ENCODE assay signal across 7 cellular contexts in the genomic region with DNA sequence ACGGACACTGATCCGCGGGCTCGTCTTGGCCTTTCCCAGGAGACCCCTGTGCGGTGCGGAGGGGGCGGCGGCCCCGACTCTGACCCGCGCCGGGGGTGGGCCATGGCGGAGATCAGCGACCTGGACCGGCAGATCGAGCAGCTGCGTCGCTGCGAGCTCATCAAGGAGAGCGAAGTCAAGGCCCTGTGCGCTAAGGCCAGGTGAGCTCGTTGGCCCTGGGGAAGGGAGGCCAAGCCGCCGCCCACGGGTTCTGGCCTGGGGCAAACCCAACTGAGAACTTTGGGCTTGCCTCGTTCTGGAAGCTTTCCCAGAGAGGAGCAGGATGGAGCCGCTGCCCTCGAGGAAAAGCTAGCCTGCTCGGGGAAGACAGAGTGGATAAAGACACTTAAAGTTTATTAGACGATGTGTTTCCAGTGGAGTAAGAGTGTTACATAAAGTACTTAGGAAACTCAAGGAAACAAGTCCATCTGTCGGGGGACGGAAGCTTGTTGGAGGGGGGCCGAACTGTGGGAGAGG. TPM values are rescaled to one million over a fixed set of nuclear protein-coding genes. Genes with fewer than 3 reads are reported as not detected.
DNase-seq lines count a peak whose midpoint lies in the region; ATAC-seq, FAIRE-seq and TF ChIP-seq lines count a peak whose summit lies in the region.
"Had no signal": no experiment of that assay in that cellular context is flagged by ENCODE, and none has a peak within 500 bp of the region (broad histone marks: within the 10 kb centered on the region; RNA-seq: fewer than 3 reads in every experiment).

No MANE protein-coding gene starts in this region.

- peaks cover 0 to 41% (median 18%) of the 10 kb centered on the region in 4 donors for H3K36me3 ChIP-seq in right lobe of liver

- H3K27me3 Mint-ChIP-seq in activated CD4-positive, alpha-beta T cell treated with anti-CD3 and anti-CD28 coated beads, Interleukin-2, amount 10 ng/mL, durations not matched to agents 24 days and 14 days = no peaks in the 10 kb centered on the region
- no peaks in the 10 kb centered on the region for H3K27me3 Mint-ChIP-seq in activated CD4-positive, alpha-beta memory T cell treated with anti-CD3 and anti-CD28 coated beads for 36 hours

- intact Hi-C loops in activated CD4-positive, alpha-beta T cell treated with anti-CD3 and anti-CD28 coated beads, Interleukin-2, amount 10 ng/mL, durations not matched to agents 24 days and 14 days (cut with micrococcal nuclease) = no loop called here
- intact Hi-C loops in activated CD4-positive, alpha-beta memory T cell treated with anti-CD3 and anti-CD28 coated beads for 36 hours (cut with micrococcal nuclease) = loop anchor here (2.0 to 5.0 kb wide), 2 partner anchors 14 to 46 kb away; a partner anchor contains a TSS
- intact Hi-C loops in right lobe of liver (cut with DNase I) = no loop called here

- TF ChIP-seq CTCF in right lobe of liver (IDR thresholded peaks at IDR 0.05) = no peak

- no peak for FAIRE-seq in RCC 7860 (lab: Jason Lieb, UNC)
- FAIRE-seq: G401.6 had no signal

- H3K4me1 Mint-ChIP-seq in activated CD4-positive, alpha-beta T cell treated with anti-CD3 and anti-CD28 coated beads, Interleukin-2, amount 10 ng/mL, durations not matched to agents 24 days and 14 days = peaks cover 28% of the 10 kb centered on the region
- H3K4me1 Mint-ChIP-seq in activated CD4-positive, alpha-beta memory T cell treated with anti-CD3 and anti-CD28 coated beads for 36 hours (ENCODE audit: low read depth) = peaks cover 39% of the 10 kb centered on the region

- no peaks in the 10 kb centered on the region for H3K27me3 ChIP-seq in right lobe of liver

- CTCF ChIA-PET in activated CD4-positive, alpha-beta memory T cell treated with anti-CD3 and anti-CD28 coated beads for 36 hours (lab: Charles Lee) = interaction anchor here (1.0 to 9.4 kb wide), 7 partner anchors 10 to 540 kb away, joined by 3 to 76 read pairs (median 4); a partner anchor contains a TSS

- DNase-seq in activated CD4-positive, alpha-beta T cell treated with anti-CD3 and anti-CD28 coated beads, Interleukin-2, amount 10 ng/mL, durations not matched to agents 24 days and 14 days = peak; percentile 76
- no peak for DNase-seq in activated CD4-positive, alpha-beta T cell treated with anti-CD3 and anti-CD28 coated beads for 1 hour
- DNase-seq in activated CD4-positive, alpha-beta memory T cell treated with anti-CD3 and anti-CD28 coated beads for 36 hours = no peak
- DNase-seq in right lobe of liver (peak in 2 of 3 donors; percentile 63 to 74), HuH-7 (ENCODE audit: low spot score) (no peak), RCC 7860 (ENCODE audit: low spot score) (no peak)

- no peaks in the 10 kb centered on the region for H3K9me3 Mint-ChIP-seq in activated CD4-positive, alpha-beta T cell treated with anti-CD3 and anti-CD28 coated beads, Interleukin-2, amount 10 ng/mL, durations not matched to agents 24 days and 14 days
- H3K9me3 Mint-ChIP-seq in activated CD4-positive, alpha-beta memory T cell treated with anti-CD3 and anti-CD28 coated beads for 36 hours = no peaks in the 10 kb centered on the region

- peaks cover 55% of the 10 kb centered on the region for H3K36me3 Mint-ChIP-seq in activated CD4-positive, alpha-beta T cell treated with anti-CD3 and anti-CD28 coated beads, Interleukin-2, amount 10 ng/mL, durations not matched to agents 24 days and 14 days (ENCODE audit: low read depth)
- H3K36me3 Mint-ChIP-seq in activated CD4-positive, alpha-beta memory T cell treated with anti-CD3 and anti-CD28 coated beads for 36 hours = peaks cover 43% of the 10 kb centered on the region

- H3K27ac Mint-ChIP-seq in activated CD4-positive, alpha-beta T cell treated with anti-CD3 and anti-CD28 coated beads, Interleukin-2, amount 10 ng/mL, durations not matched to agents 24 days and 14 days = peak overlapping the region; percentile 77
- H3K27ac Mint-ChIP-seq in activated CD4-positive, alpha-beta memory T cell treated with anti-CD3 and anti-CD28 coated beads for 36 hours = peak overlapping the region; percentile 93

- peak overlapping the region; percentile 91 for H3K4me3 Mint-ChIP-seq in activated CD4-positive, alpha-beta T cell treated with anti-CD3 and anti-CD28 coated beads, Interleukin-2, amount 10 ng/mL, durations not matched to agents 24 days and 14 days
- peak overlapping the region; percentile 91 for H3K4me3 Mint-ChIP-seq in activated CD4-positive, alpha-beta memory T cell treated with anti-CD3 and anti-CD28 coated beads for 36 hours

- TF ChIP-seq POLR2A in right lobe of liver (IDR thresholded peaks at IDR 0.05) = no peak

- no peaks in the 10 kb centered on the region for H3K9me3 ChIP-seq in right lobe of liver

- ATAC-seq in right lobe of liver = peak; percentile 55 to 78 (median 67)

- H3K4me1 ChIP-seq in right lobe of liver = peaks cover 0 to 34% (median 12%) of the 10 kb centered on the region in 4 donors

- POLR2A ChIA-PET in activated CD4-positive, alpha-beta memory T cell treated with anti-CD3 and anti-CD28 coated beads for 36 hours (lab: Charles Lee) = interaction anchor here (1.1 to 4.1 kb wide), 3 partner anchors 10 to 15 kb away, joined by 3 to 42 read pairs (median 22); a partner anchor contains a TSS

- peak overlapping the region; percentile 82 to 96 (median 84) for H3K27ac ChIP-seq in right lobe of liver

- H3K4me3 ChIP-seq in right lobe of liver = peak overlapping the region; percentile 90 to 99 (median 98)

- 2% methylated on average over 13 of the region's 33 CpGs for WGBS in right lobe of liver (ENCODE audit: insufficient coverage, low coverage, low lambda C conversion rate, missing lambda C conversion rate)

RNA-seq across cellular contexts. Expression of a gene that starts 0.5 kb away (rescaled TPM):
- 144 and 145 TPM in 2 replicates for total RNA-seq in activated CD4-positive, alpha-beta T cell treated with anti-CD3 and anti-CD28 coated beads, Interleukin-2, amount 10 ng/mL, durations not matched to agents 24 days and 14 days
- 100 to 1,000 TPM; 121 to 133 TPM for total RNA-seq in activated CD4-positive, alpha-beta memory T cell treated with anti-CD3 and anti-CD28 coated beads for 36 hours
- 10 to 100 TPM; 43.1 to 59.7 (median 47.0) TPM for total RNA-seq in right lobe of liver

RNA-seq across cellular contexts. Expression of a gene that starts 10.8 kb away (rescaled TPM):
- 2,074 and 2,109 TPM in 2 replicates for total RNA-seq in activated CD4-positive, alpha-beta T cell treated with anti-CD3 and anti-CD28 coated beads, Interleukin-2, amount 10 ng/mL, durations not matched to agents 24 days and 14 days
- total RNA-seq in activated CD4-positive, alpha-beta memory T cell treated with anti-CD3 and anti-CD28 coated beads for 36 hours = 1,000 to 10,000 TPM; 1,724 to 1,734 TPM
- total RNA-seq in right lobe of liver = 100 to 1,000 TPM; 113 to 580 (median 345) TPM

RNA-seq across cellular contexts. Expression of a gene that starts 15.4 kb away (rescaled TPM):
- total RNA-seq in activated CD4-positive, alpha-beta T cell treated with anti-CD3 and anti-CD28 coated beads, Interleukin-2, amount 10 ng/mL, durations not matched to agents 24 days and 14 days = 2.1 TPM in 2 replicates
- total RNA-seq in activated CD4-positive, alpha-beta memory T cell treated with anti-CD3 and anti-CD28 coated beads for 36 hours = 1 to 10 TPM; 2.3 to 2.9 TPM
- total RNA-seq in right lobe of liver = under 1 TPM; 0.37 to 0.68 (median 0.42) TPM

RNA-seq across cellular contexts. Expression of a gene that starts 19.7 kb away (rescaled TPM):
- 11.8 and 11.9 TPM in 2 replicates for total RNA-seq in activated CD4-positive, alpha-beta T cell treated with anti-CD3 and anti-CD28 coated beads, Interleukin-2, amount 10 ng/mL, durations not matched to agents 24 days and 14 days
- 10 to 100 TPM; 32.5 to 36.9 TPM for total RNA-seq in activated CD4-positive, alpha-beta memory T cell treated with anti-CD3 and anti-CD28 coated beads for 36 hours
- 10 to 100 TPM; 13.5 to 46.5 (median 21.9) TPM for total RNA-seq in right lobe of liver

RNA-seq across cellular contexts. Expression of a gene that starts 37.0 kb away (rescaled TPM):
- 6.0 and 6.6 TPM in 2 replicates for total RNA-seq in activated CD4-positive, alpha-beta T cell treated with anti-CD3 and anti-CD28 coated beads, Interleukin-2, amount 10 ng/mL, durations not matched to agents 24 days and 14 days
- 1 to 10 TPM; 5.3 to 9.9 TPM for total RNA-seq in activated CD4-positive, alpha-beta memory T cell treated with anti-CD3 and anti-CD28 coated beads for 36 hours
- 1 to 10 TPM in 4 of 6 experiments, under 1 TPM in 1, not detected in 1; 0.19 to 2.3 (median 2.3) TPM for total RNA-seq in right lobe of liver

Comparison
In these comparisons a context has a peak if more than half of its experiments do, and no peak if none do; other contexts are left out.
1. DNase-seq: peak in activated CD4-positive, alpha-beta T cell treated with anti-CD3 and anti-CD28 coated beads, Interleukin-2, amount 10 ng/mL, durations not matched to agents 24 days and 14 days (single experiment) and right lobe of liver (2 of 3); none in activated CD4-positive, alpha-beta T cell treated with anti-CD3 and anti-CD28 coated beads for 1 hour (single experiment), activated CD4-positive, alpha-beta memory T cell treated with anti-CD3 and anti-CD28 coated beads for 36 hours (single experiment), HuH-7 (single experiment) and RCC 7860 (single experiment).